10 cellular contexts compared by ENCODE assay signal in the genomic region with DNA sequence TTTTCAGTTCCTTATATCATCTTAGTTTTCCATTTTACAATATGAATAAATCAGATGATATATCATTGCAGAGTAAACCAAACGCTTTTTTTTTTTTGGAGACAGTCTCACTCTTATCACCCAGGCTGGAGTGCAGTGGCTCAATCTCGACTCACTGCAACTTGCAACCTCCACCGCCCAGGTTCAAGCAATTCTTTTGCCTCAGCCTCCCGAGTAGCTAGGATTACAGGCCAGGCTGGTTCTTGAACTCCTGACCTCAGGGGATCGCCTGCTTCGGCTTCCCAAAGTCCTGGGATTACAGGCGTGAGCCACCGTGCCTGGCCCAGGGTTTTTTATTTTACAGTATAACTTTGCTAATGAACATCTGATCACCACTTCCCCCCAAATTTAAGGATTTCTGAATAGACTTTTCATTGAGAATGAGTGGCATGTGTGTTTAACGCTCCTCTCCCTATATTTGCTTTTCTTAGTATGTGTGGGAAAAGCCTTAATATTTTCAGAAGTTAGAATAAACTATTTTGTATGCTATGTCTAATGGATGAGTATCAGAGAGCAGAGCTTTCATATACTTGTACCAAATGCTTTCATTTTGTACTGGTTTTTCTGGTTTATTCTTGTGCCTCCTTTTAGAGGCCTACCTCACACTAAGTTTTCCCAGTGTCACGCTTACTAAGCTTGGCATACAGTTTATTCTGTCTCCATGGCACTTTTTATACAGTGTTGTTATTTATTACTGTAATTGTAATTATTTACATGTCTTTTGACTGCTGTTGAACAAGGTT. TPM values are rescaled to one million over a fixed set of nuclear protein-coding genes. Genes with fewer than 3 reads are reported as not detected.
DNase-seq lines count a peak whose midpoint lies in the region; ATAC-seq and TF ChIP-seq lines count a peak whose summit lies in the region.
"Had no signal": no experiment of that assay in that cellular context is flagged by ENCODE, and none has a peak within 500 bp of the region (broad histone marks: within the 10 kb centered on the region; RNA-seq: fewer than 3 reads in every experiment).

No MANE protein-coding gene starts in this region.

- H3K27ac ChIP-seq in RWPE2 (ENCODE audit: poor library complexity, severe bottlenecking) = no peak overlapping the region
- peak overlapping the region; percentile 55 for H3K27ac ChIP-seq in osteoblast (ENCODE audit: low read depth, low read length)
- no peak overlapping the region for H3K27ac ChIP-seq in colonic mucosa

- peak; percentile 41; the same call in 1 of the 3 replicates for ATAC-seq in RWPE2 (ENCODE audit: low read depth)
- no peak for ATAC-seq in GM18907 (IDR thresholded peaks at IDR 0.05; ENCODE audit: unreplicated experiment)

- no peak overlapping the region for H3K4me2 ChIP-seq in osteoblast (ENCODE audit: insufficient read depth, low read length)

- H3K4me3 ChIP-seq in RWPE2 (ENCODE audit: severe bottlenecking) (no peak overlapping the region), osteoblast (ENCODE audit: insufficient read depth, low read length) (no peak overlapping the region), colonic mucosa (no peak overlapping the region)
- H3K4me3 ChIP-seq: tibial nerve had no signal

- no peak for TF ChIP-seq CTCF in RWPE2 (IDR thresholded peaks at IDR 0.05; ENCODE audit: poor library complexity, severe bottlenecking)
- TF ChIP-seq CTCF in osteoblast (IDR thresholded peaks at IDR 0.05; ENCODE audit: extremely low read depth, low read depth, low read length) = no peak
- TF ChIP-seq CTCF in colonic mucosa (IDR thresholded peaks at IDR 0.05) = no peak

- intact Hi-C loops in colonic mucosa (cut with DNase I) = loop anchor here (5.0 to 10.0 kb wide), 2 partner anchors 118 to 211 kb away; a partner anchor contains a TSS

- H3K36me3 ChIP-seq in RWPE2 (ENCODE audit: low read depth) = peaks cover 29% of the 10 kb centered on the region
- no peaks in the 10 kb centered on the region for H3K36me3 ChIP-seq in osteoblast (ENCODE audit: insufficient read depth, low read length)
- no peaks in the 10 kb centered on the region for H3K36me3 ChIP-seq in colonic mucosa

- peaks cover 47% of the 10 kb centered on the region for H3K79me2 ChIP-seq in osteoblast (ENCODE audit: insufficient read depth, low read length)

- H3K9me3 ChIP-seq in RWPE2 (ENCODE audit: severe bottlenecking) = no peaks in the 10 kb centered on the region
- H3K9me3 ChIP-seq in osteoblast (ENCODE audit: low read depth, low read length) = no peaks in the 10 kb centered on the region
- no peaks in the 10 kb centered on the region for H3K9me3 ChIP-seq in colonic mucosa
- H3K9me3 ChIP-seq: tibial nerve had no signal

- H3K27me3 ChIP-seq in RWPE2 (ENCODE audit: insufficient read depth, poor library complexity, severe bottlenecking) = no peaks in the 10 kb centered on the region
- no peaks in the 10 kb centered on the region for H3K27me3 ChIP-seq in osteoblast (ENCODE audit: insufficient read depth, low read length)
- H3K27me3 ChIP-seq in colonic mucosa = no peaks in the 10 kb centered on the region
- H3K27me3 ChIP-seq: tibial nerve had no signal

- DNase-seq in DMS53 (lab: John Stamatoyannopoulos, UW) (peak; percentile 46), DMS53 treated with DMSO at 0.1 percent for 48 hours (lab: John Stamatoyannopoulos, UW; ENCODE audit: unreplicated experiment) (no peak), RWPE2 (ENCODE audit: low spot score) (no peak), globus pallidus (ENCODE audit: low spot score) (peak; percentile 5), osteoblast (ENCODE audit: insufficient read length, low spot score, missing footprints) (no peak), UCSD-AML1 (lab: John Stamatoyannopoulos, UW; ENCODE audit: unreplicated experiment) (no peak), colonic mucosa (no peak)
- DNase-seq: effector CD8-positive, alpha-beta T cell had no signal

- peaks cover 12% of the 10 kb centered on the region for H3K4me1 ChIP-seq in RWPE2 (ENCODE audit: insufficient read depth, poor library complexity, severe bottlenecking)
- peaks cover 13% of the 10 kb centered on the region for H3K4me1 ChIP-seq in osteoblast (ENCODE audit: insufficient read depth, low read length)
- peaks cover 8% of the 10 kb centered on the region for H3K4me1 ChIP-seq in colonic mucosa

- H2AFZ ChIP-seq in osteoblast (ENCODE audit: low read length) = no peak overlapping the region

- peaks cover 13% of the 10 kb centered on the region for H4K20me1 ChIP-seq in osteoblast (ENCODE audit: insufficient read depth, low read length)

- H3K9ac ChIP-seq in colonic mucosa (ENCODE audit: low read depth in 2 of 2, low read length in 2 of 2) = peak overlapping the region in 1 of 2 donors; percentile 15

RNA-seq across cellular contexts. Expression of a gene that starts 5.7 kb away (rescaled TPM):
- total RNA-seq in osteoblast = 6.2 and 7.4 TPM in 2 replicates
- 1 to 10 TPM; 3.1 to 4.0 TPM for total RNA-seq in colonic mucosa

RNA-seq across cellular contexts. Expression of a gene that starts 59.2 kb away (rescaled TPM):
- 83.7 and 84.3 TPM in 2 replicates for total RNA-seq in osteoblast
- total RNA-seq in colonic mucosa = 10 to 100 TPM; 60.3 to 92.9 TPM

Comparison
In these comparisons a context has a peak if more than half of its experiments do, and no peak if none do; other contexts are left out.
1. DNase-seq: peak in DMS53 (single experiment) and globus pallidus (single experiment); none in DMS53 treated with DMSO at 0.1 percent for 48 hours (single experiment), RWPE2 (single experiment), osteoblast (single experiment), UCSD-AML1 (single experiment) and colonic mucosa (single experiment).